1 cellular context compared by ENCODE assay signal in genomic region chr1:16774773-16775172, GRCh38. TPM values are rescaled to one million over a fixed set of nuclear protein-coding genes. Genes with fewer than 3 reads are reported as not detected.
"Had no signal": no experiment of that assay in that cellular context is flagged by ENCODE, and none has a peak within 500 bp of the region (broad histone marks: within the 10 kb centered on the region; RNA-seq: fewer than 3 reads in every experiment).

No MANE protein-coding gene starts in this region.

RNA-seq across cellular contexts. Expression of gene RNU1-4, which starts 34.5 kb away (rescaled TPM):
- total RNA-seq: HT1080 had no signal
